Comparison of ENCODE assay signal across 8 cellular contexts in the genomic region with DNA sequence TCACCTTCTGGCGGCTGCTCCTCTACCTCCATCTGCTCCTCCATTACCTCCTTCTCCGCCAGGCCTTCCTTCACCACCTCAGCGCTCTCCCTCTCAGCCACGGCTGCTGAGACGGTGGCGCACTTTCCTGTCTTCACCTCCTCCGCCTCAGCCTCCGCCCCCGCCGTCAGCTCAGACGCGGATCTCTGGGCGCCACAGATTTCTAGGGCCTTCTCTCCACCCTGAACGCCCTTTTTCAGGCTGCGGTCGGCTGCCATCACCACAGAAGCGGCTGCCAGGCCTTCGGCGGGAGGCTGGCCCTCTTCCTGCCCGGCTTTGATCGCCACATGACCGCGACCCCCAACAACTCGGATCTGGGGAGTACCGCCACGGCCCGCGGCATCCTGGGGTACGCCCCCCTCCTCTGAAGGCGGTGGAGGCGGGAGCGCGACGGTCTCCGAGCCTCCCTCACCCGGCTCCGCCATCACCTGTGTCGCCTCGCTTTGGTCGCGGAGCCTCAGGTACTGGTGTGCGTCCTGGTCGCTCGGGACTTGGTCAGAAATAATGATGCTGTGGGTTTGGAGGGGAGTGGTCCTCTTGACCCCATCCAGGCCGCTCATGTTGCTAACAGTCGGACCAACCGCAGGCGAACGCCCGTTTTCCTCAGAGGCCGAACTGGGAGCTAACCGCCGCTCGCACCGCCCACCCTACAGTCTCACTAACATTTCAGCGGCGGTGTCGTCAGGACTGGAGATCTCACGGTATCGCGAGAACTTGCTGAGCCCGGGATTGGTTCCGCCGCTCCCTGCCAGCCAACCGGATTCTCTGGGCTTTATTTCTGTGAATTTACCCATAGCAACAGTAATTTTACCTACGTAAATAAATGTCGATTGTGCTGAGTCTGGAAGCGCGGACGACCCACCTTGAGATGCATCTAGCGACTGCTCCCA. TPM values are rescaled to one million over a fixed set of nuclear protein-coding genes. Genes with fewer than 3 reads are reported as not detected.
DNase-seq lines count a peak whose midpoint lies in the region; ATAC-seq lines count a peak whose summit lies in the region.

Gene TSPYL1 (minus strand): TSS at position 699 of the 929 bp plus-strand sequence. CDS start 100 bp downstream, at position 599.

- DNase-seq in AG20443 (ENCODE audit: low spot score) (peak; percentile 96), NCI-H460 (ENCODE audit: extremely low read depth, low read depth) (peak; percentile 93), cerebellar nuclear complex (lab: John Stamatoyannopoulos, UW) (peak; percentile 74 to 91), islet precursor cell (peak; percentile 98)
- DNase-seq in activated CD4-positive, CD25-positive, alpha-beta regulatory T cell treated with anti-CD3 and anti-CD28 coated beads, Interleukin-2, amount 50 U/mL, for 72 hours = peak; percentile 87
- DNase-seq in stimulated activated CD4-positive, alpha-beta T cell treated with anti-CD3 and anti-CD28 coated beads, Interleukin-12 subunit alpha, Interleukin-12 subunit beta, amount 100 ng/mL, for 48 hours (ENCODE audit: low read depth in 2 of 3, low spot score in 1 of 3) = peak; percentile 87 to 90 (median 89)

- ATAC-seq in GM19043 (IDR thresholded peaks at IDR 0.05; ENCODE audit: low read depth, unreplicated experiment) (peak; percentile 96), HG03378 (IDR thresholded peaks at IDR 0.05; ENCODE audit: unreplicated experiment) (peak; percentile 96)

RNA-seq across cellular contexts. Expression of gene TSPYL1, which starts in this region (rescaled TPM):
- total RNA-seq in NCI-H460 (2014; rRNA removed; shearing (Covaris generic)) = 32.3 and 34.6 TPM in 2 replicates
- 13.4 and 15.2 TPM in 2 replicates for polyA plus RNA-seq in NCI-H460 (2014; cell fraction: nucleus; rRNA removed)

Comparison
In these comparisons a context has a peak if more than half of its experiments do, and no peak if none do; other contexts are left out.
1. Peak in every context shown above with its lines: DNase-seq and ATAC-seq.